Comparison of ENCODE assay signal across 16 cellular contexts in genomic region chr18:26479686-26480079, GRCh38.
A peak's percentile ranks its signal among the peaks of the same experiment; 100 is the strongest.
DNase-seq lines count a peak whose midpoint lies in the region; ATAC-seq lines count a peak whose summit lies in the region.
"Had no signal": no experiment of that assay in that cellular context is flagged by ENCODE, and none has a peak within 500 bp of the region (broad histone marks: within the 10 kb centered on the region; RNA-seq: fewer than 3 reads in every experiment).

No MANE protein-coding gene starts in this region.

- no peaks in the 10 kb centered on the region for H3K9me3 ChIP-seq in HUES64 (ENCODE audit: insufficient read depth, low read depth, low read length)
- H3K9me3 ChIP-seq in aorta (ENCODE audit: control insufficient read depth, low read length): no peaks in the 10 kb centered on the region
- H3K9me3 ChIP-seq: ovary had no signal

- H3K9ac ChIP-seq in HUES64 (ENCODE audit: low read depth, low read length): peak overlapping the region; percentile 61

- H3K36me3 ChIP-seq in HUES64 (ENCODE audit: insufficient read depth, low read length): no peaks in the 10 kb centered on the region
- H3K36me3 ChIP-seq in aorta (ENCODE audit: control insufficient read depth in 1 of 2, insufficient read depth in 2 of 2, low read length in 1 of 2): no peaks in the 10 kb centered on the region
- H3K36me3 ChIP-seq: ovary had no signal

- ATAC-seq in aorta (ENCODE audit: low FRiP score) (peak; percentile 26), GM21723 (IDR thresholded peaks at IDR 0.05; ENCODE audit: unreplicated experiment) (no peak)
- ATAC-seq: left ventricle myocardium superior had no signal

- 74% methylated on average over 5 of the region's 6 CpGs for WGBS in HUES64
- WGBS in aorta, 2 donors: 6 to 11% methylated on average over 6 of the region's 6 CpGs

- peaks cover 46% of the 10 kb centered on the region for H3K4me1 ChIP-seq in HUES64 (ENCODE audit: insufficient read depth, low read length)
- H3K4me1 ChIP-seq in aorta (ENCODE audit: control insufficient read depth in 1 of 2, insufficient read depth in 2 of 2, low read length in 2 of 2): no peaks in the 10 kb centered on the region

- H3K4me3 ChIP-seq in HUES64 (ENCODE audit: low read length): no peak overlapping the region
- H3K4me3 ChIP-seq in aorta (ENCODE audit: low read length in 2 of 2): no peak overlapping the region
- H3K4me3 ChIP-seq: ovary had no signal

- DNase-seq in caudate nucleus (lab: John Stamatoyannopoulos, UW) (no peak), medulla oblongata (ENCODE audit: extremely low spot score) (peak; percentile 8), aorta (no peak), HT-29 (ENCODE audit: low spot score) (no peak), mesenteric fat pad (ENCODE audit: low spot score) (no peak)
- DNase-seq: activated CD4-positive, alpha-beta T cell treated with anti-CD3 and anti-CD28 coated beads, Interleukin-2, amount 10 ng/mL, durations not matched to agents 24 days and 14 days; activated naive CD4-positive, alpha-beta T cell treated with Interleukin-2 at 50 U/mL for 16 hours; dermis blood vessel endothelial cell; DMS53; KG1; left ventricle myocardium superior; NCI-H187; ovary; stimulated activated naive CD4-positive, alpha-beta T cell had no signal

- intact Hi-C loops in aorta (cut with DNase I): no loop called here

- H3K27ac ChIP-seq in HUES64 (ENCODE audit: low read depth, low read length) (peak overlapping the region; percentile 86), caudate nucleus (ENCODE audit: low read depth, low read length) (peak overlapping the region; percentile 86), aorta (ENCODE audit: low read depth in 1 of 2, low read length in 2 of 2) (no peak overlapping the region)
- H3K27ac ChIP-seq: ovary had no signal

- H3K27me3 ChIP-seq in HUES64 (ENCODE audit: insufficient read depth, low read length) (no peaks in the 10 kb centered on the region), aorta (ENCODE audit: control insufficient read depth in 1 of 2, insufficient read depth in 2 of 2, low read length in 1 of 2) (no peaks in the 10 kb centered on the region)
- H3K27me3 ChIP-seq: ovary had no signal

Comparison
In these comparisons a context has a peak if more than half of its experiments do, and no peak if none do; other contexts are left out.
1. H3K27ac ChIP-seq: peak in HUES64 (single experiment) and caudate nucleus (single experiment); none in aorta (0 of 2).